ENCODE assay signal across 1 cellular context in the genomic region with DNA sequence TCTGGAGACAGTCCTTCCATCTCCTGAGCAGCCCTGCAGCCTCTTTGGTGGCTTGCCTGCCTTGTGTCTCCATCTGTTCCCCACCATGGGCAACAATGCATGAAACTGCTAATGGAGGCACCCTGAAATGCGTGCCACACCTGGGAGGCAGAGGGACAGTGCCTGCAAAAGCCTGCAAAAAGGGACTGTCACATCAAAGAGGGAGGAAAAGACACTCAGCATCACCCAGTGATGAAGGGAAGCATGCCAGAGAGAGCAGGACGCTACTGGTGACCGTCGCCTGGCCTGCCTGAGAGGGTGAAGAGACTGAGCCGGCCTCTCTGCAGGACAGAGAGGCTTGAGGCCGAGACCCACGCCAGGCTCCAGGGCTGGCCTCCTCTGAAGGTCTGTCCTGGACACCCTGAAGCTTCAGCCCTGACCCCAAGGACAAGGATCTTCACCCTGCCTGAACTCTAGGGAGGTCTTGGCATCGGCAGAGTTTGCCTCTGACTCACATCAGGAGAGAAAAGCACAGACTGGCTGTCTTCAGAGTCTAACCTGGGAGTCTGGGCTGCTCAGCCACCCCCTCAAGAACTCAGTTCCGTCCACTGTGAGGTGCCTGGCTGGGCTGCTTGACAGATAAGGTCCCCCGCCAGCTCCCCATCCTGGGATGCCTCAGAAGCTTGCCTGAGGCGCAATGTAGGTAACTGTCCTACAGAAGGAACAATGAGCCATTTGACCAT.
TF ChIP-seq lines count a peak whose summit lies in the region.

No MANE protein-coding gene starts in this region.

TF ChIP-seq in H1, 55 proteins besides CTCF, POLR2A, EP300 and RAD21:
- no peak for TF ChIP-seq SIRT6 (IDR thresholded peaks at IDR 0.05; ENCODE audit: low read length)
- no peak for TF ChIP-seq NRF1 (IDR thresholded peaks at IDR 0.05; ENCODE audit: low read depth, low read length)
- no peak for TF ChIP-seq JUND (IDR thresholded peaks at IDR 0.05; ENCODE audit: low read length)
- no peak for TF ChIP-seq CHD2 (IDR thresholded peaks at IDR 0.05; ENCODE audit: low read length)
- TF ChIP-seq RBBP5 (IDR thresholded peaks at IDR 0.05; ENCODE audit: borderline replicate concordance, low read depth, low read length) = no peak
- TF ChIP-seq YY1 (IDR thresholded peaks at IDR 0.05; ENCODE audit: low read depth, low read length) = no peak
- TF ChIP-seq, protein P1, sequence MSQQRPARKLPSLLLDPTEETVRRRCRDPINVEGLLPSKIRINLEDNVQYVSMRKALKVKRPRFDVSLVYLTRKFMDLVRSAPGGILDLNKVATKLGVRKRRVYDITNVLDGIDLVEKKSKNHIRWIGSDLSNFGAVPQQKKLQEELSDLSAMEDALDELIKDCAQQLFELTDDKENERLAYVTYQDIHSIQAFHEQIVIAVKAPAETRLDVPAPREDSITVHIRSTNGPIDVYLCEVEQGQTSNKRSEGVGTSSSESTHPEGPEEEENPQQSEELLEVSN (IDR thresholded peaks at IDR 0.05) = no peak
- TF ChIP-seq TCF12 (IDR thresholded peaks at IDR 0.05; ENCODE audit: low read depth, low read length) = no peak
- no peak for TF ChIP-seq GABPA (IDR thresholded peaks at IDR 0.05; ENCODE audit: borderline replicate concordance, insufficient read depth, low read length)
- no peak for TF ChIP-seq RFX5 (IDR thresholded peaks at IDR 0.05; ENCODE audit: borderline replicate concordance, low read depth, low read length)
- no peak for TF ChIP-seq CREB1 (IDR thresholded peaks at IDR 0.05)
- no peak for TF ChIP-seq EGR1 (IDR thresholded peaks at IDR 0.05; ENCODE audit: borderline replicate concordance, low read depth, low read length)
- TF ChIP-seq SIN3A (conservative IDR thresholded peaks at IDR 0.05 in 1 of 2, IDR thresholded peaks at IDR 0.05 in 1 of 2; ENCODE audit: low read depth in 1 of 2, low read length in 2 of 2) = no peak
- no peak for TF ChIP-seq NANOG (IDR thresholded peaks at IDR 0.05; ENCODE audit: insufficient read depth, low read depth, low read length, poor library complexity, severe bottlenecking)
- TF ChIP-seq KDM1A (IDR thresholded peaks at IDR 0.05; ENCODE audit: borderline replicate concordance, low read length) = no peak
- TF ChIP-seq PHF8 (conservative IDR thresholded peaks at IDR 0.05; ENCODE audit: low read depth, low read length) = no peak
- TF ChIP-seq POLR2AphosphoS5 (IDR thresholded peaks at IDR 0.05; ENCODE audit: low read depth, low read length) = no peak
- no peak for TF ChIP-seq TAF7 (optimal IDR thresholded peaks at IDR 0.05; ENCODE audit: borderline replicate concordance, low read depth, low read length)
- TF ChIP-seq BCL11A (IDR thresholded peaks at IDR 0.05; ENCODE audit: low read depth in 2 of 2, low read length in 2 of 2) = no peak
- no peak for TF ChIP-seq HDAC2 (IDR thresholded peaks at IDR 0.05; ENCODE audit: borderline replicate concordance in 1 of 2, low read depth in 2 of 2, low read length in 2 of 2)
